24 cellular contexts compared by ENCODE assay signal in the genomic region with DNA sequence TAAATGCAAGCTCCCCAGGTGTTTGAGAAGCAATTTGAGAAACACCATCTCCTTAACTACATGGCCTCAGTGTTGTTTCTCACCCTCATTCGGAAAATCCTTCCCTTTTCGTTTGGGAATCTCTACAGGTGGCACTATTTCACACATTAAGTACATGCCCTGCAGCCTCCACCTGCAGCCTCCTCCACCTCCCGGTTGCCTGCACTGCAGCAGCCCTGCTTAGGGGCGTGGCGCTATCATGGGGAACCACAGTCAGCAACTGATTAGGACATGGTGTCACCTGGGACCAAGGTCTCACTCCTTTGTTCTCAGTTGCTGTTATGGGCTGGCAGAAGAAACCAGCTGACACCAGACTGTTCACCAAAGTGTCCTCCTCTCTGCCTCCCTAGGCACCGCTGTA. TPM values are rescaled to one million over a fixed set of nuclear protein-coding genes. Genes with fewer than 3 reads are reported as not detected.
DNase-seq lines count a peak whose midpoint lies in the region; ATAC-seq and TF ChIP-seq lines count a peak whose summit lies in the region.
"Had no signal": no experiment of that assay in that cellular context is flagged by ENCODE, and none has a peak within 500 bp of the region (broad histone marks: within the 10 kb centered on the region; RNA-seq: fewer than 3 reads in every experiment).

No MANE protein-coding gene starts in this region.

- H3K4me1 ChIP-seq in OCI-LY7 (ENCODE audit: insufficient read depth, low read length, poor library complexity, severe bottlenecking), result peaks cover 17% of the 10 kb centered on the region

- H3K9me3 ChIP-seq in OCI-LY7 (ENCODE audit: low read length), result no peaks in the 10 kb centered on the region
- H3K9me3 ChIP-seq: SK-N-SH, stomach, upper lobe of right lung had no signal

- POLR2A ChIA-PET in OCI-LY7 (lab: Charles Lee), result no interaction called here

- H3K79me2 ChIP-seq in OCI-LY7 (ENCODE audit: insufficient read depth, low read depth, low read length), result no peaks in the 10 kb centered on the region

- H4K20me1 ChIP-seq in OCI-LY7 (ENCODE audit: insufficient read depth, low read length), result no peaks in the 10 kb centered on the region

- no peak overlapping the region for H2AFZ ChIP-seq in OCI-LY7 (ENCODE audit: low read length)

- CTCF ChIA-PET in OCI-LY7 (lab: Charles Lee; ENCODE audit: unreplicated experiment), result no interaction called here

- DNase-seq in ELF-1 (ENCODE audit: low read depth, low spot score) (peak; percentile 66), HuH-7 (ENCODE audit: low spot score) (peak; percentile 47), OCI-LY7 (ENCODE audit: low spot score) (peak; percentile 60), iPS-NIHi11 (ENCODE audit: low spot score) (peak; percentile 63)
- DNase-seq: activated CD4-positive, alpha-beta memory T cell treated with anti-CD3 and anti-CD28 coated beads, Interleukin-2, amount 10 ng/mL, durations not matched to agents 7 days and 5 days; activated gamma-delta T cell treated with Interleukin-2 at 50 U/mL for 16 hours; activated T-cell treated with anti-CD3 and anti-CD28 coated beads for 4 hours; AML-193; amniotic stem cell; hypothalamus; NCI-H524 treated with DMSO at 0.1 percent for 48 hours; SK-N-SH; stimulated activated CD4-positive, alpha-beta T cell treated with anti-CD3 and anti-CD28 coated beads, Interleukin-4, amount 100 ng/mL, for 1 hour; stomach; T1000; upper lobe of right lung had no signal

- no peak overlapping the region for H3K4me3 ChIP-seq in OCI-LY7 (ENCODE audit: low read depth, low read length, poor library complexity, severe bottlenecking)
- H3K4me3 ChIP-seq: cardiac muscle cell, smooth muscle cell, stomach, upper lobe of right lung had no signal

- no peaks in the 10 kb centered on the region for H3K36me3 ChIP-seq in OCI-LY7 (ENCODE audit: insufficient read depth, low read length)
- H3K36me3 ChIP-seq: cardiac muscle cell, stomach, upper lobe of right lung had no signal

- no TSS peak for BruUV-seq in OCI-LY7 (replicated peaks; lab: Mats Ljungman, UMichigan)

- intact Hi-C loops in OCI-LY7 (cut with micrococcal nuclease; ENCODE audit: unreplicated experiment), result no loop called here

- no peaks in the 10 kb centered on the region for H3K9me2 ChIP-seq in OCI-LY7 (ENCODE audit: insufficient read depth, low read length)
- H3K9me2 ChIP-seq: SK-N-SH had no signal

- no peak overlapping the region for H3K4me2 ChIP-seq in OCI-LY7 (ENCODE audit: low read length)
- H3K4me2 ChIP-seq: SK-N-SH, smooth muscle cell had no signal

- peak; percentile 50; the same call in 1 of the 2 replicates for TF ChIP-seq CTCF in OCI-LY7 (conservative IDR thresholded peaks at IDR 0.05; ENCODE audit: low read length)

- H3K27ac ChIP-seq in OCI-LY7 (ENCODE audit: low read depth, low read length, poor library complexity, severe bottlenecking), result no peak overlapping the region
- H3K27ac ChIP-seq: cardiac muscle cell, epithelial cell of prostate, stomach, upper lobe of right lung had no signal

- ATAC-seq in GM18858 (IDR thresholded peaks at IDR 0.05; ENCODE audit: unreplicated experiment) (no peak), GM21390 (IDR thresholded peaks at IDR 0.05; ENCODE audit: unreplicated experiment) (no peak), GM21529 (IDR thresholded peaks at IDR 0.05; ENCODE audit: unreplicated experiment) (no peak), GM18520 (IDR thresholded peaks at IDR 0.05; ENCODE audit: unreplicated experiment) (no peak)
- ATAC-seq: Panc1, upper lobe of right lung had no signal

RNA-seq across cellular contexts. Expression of gene ZNF774, which starts 11.7 kb away (rescaled TPM):
- total RNA-seq in OCI-LY7 (2014; rRNA removed; shearing (Covaris generic)), result 0.49 and 1.2 TPM in 2 replicates
- total RNA-seq in OCI-LY7 (2022), result 1.3 and 1.6 TPM in 2 replicates

RNA-seq across cellular contexts. Expression of gene IQGAP1, which starts 47.7 kb away (rescaled TPM):
- total RNA-seq in OCI-LY7 (2014; rRNA removed; shearing (Covaris generic)), result 98.7 and 147 TPM in 2 replicates
- total RNA-seq in OCI-LY7 (2022), result 114 and 120 TPM in 2 replicates
